Comparison of ENCODE assay signal across 2 cellular contexts in the genomic region with DNA sequence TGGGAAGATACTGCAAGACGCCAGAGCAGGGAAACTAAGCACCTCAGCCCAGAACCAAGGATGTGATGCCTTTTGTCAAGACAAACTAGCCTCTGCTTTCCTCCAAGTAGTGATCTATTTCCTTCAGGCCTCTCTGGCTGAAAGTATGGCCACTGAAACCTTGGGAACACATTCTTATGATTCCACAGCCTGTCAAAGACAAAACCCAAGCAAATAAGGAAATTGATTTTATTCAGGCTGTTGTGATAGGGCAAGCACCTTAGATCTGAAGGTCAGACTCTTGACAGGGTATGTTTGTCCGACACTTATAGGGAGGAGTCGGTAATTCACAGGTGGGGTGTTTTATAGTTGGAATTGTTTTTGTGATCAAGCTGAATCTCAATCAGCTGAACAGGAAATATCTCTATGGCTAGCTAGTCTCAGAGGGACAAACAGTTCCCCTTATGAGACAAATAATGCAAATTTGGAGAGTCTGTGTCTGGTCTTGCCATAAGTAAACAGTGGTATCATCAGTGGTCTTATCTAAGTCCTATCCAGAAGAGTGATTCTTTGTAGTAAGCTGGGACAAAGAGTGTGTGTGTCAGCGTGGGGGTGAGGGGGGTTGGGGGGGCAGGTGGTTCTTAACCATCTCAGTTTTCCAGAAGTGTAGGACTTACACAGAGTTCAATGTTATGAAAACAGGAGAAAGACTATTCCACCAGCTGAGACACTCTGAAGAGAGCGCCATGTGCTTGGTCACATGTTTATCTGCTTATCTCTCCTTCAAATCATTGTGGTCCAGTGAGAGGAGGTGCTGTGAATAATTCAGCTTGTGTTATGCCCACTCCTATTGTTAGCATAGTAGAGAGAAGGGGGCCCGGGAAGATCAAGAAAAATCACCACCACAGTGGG.
TF ChIP-seq lines count a peak whose summit lies in the region.

No MANE protein-coding gene starts in this region.

TF ChIP-seq in GM23338, 12 proteins besides CTCF, POLR2A, EP300 and RAD21 (continued from another document and continues in another):
- TF ChIP-seq, protein P1, sequence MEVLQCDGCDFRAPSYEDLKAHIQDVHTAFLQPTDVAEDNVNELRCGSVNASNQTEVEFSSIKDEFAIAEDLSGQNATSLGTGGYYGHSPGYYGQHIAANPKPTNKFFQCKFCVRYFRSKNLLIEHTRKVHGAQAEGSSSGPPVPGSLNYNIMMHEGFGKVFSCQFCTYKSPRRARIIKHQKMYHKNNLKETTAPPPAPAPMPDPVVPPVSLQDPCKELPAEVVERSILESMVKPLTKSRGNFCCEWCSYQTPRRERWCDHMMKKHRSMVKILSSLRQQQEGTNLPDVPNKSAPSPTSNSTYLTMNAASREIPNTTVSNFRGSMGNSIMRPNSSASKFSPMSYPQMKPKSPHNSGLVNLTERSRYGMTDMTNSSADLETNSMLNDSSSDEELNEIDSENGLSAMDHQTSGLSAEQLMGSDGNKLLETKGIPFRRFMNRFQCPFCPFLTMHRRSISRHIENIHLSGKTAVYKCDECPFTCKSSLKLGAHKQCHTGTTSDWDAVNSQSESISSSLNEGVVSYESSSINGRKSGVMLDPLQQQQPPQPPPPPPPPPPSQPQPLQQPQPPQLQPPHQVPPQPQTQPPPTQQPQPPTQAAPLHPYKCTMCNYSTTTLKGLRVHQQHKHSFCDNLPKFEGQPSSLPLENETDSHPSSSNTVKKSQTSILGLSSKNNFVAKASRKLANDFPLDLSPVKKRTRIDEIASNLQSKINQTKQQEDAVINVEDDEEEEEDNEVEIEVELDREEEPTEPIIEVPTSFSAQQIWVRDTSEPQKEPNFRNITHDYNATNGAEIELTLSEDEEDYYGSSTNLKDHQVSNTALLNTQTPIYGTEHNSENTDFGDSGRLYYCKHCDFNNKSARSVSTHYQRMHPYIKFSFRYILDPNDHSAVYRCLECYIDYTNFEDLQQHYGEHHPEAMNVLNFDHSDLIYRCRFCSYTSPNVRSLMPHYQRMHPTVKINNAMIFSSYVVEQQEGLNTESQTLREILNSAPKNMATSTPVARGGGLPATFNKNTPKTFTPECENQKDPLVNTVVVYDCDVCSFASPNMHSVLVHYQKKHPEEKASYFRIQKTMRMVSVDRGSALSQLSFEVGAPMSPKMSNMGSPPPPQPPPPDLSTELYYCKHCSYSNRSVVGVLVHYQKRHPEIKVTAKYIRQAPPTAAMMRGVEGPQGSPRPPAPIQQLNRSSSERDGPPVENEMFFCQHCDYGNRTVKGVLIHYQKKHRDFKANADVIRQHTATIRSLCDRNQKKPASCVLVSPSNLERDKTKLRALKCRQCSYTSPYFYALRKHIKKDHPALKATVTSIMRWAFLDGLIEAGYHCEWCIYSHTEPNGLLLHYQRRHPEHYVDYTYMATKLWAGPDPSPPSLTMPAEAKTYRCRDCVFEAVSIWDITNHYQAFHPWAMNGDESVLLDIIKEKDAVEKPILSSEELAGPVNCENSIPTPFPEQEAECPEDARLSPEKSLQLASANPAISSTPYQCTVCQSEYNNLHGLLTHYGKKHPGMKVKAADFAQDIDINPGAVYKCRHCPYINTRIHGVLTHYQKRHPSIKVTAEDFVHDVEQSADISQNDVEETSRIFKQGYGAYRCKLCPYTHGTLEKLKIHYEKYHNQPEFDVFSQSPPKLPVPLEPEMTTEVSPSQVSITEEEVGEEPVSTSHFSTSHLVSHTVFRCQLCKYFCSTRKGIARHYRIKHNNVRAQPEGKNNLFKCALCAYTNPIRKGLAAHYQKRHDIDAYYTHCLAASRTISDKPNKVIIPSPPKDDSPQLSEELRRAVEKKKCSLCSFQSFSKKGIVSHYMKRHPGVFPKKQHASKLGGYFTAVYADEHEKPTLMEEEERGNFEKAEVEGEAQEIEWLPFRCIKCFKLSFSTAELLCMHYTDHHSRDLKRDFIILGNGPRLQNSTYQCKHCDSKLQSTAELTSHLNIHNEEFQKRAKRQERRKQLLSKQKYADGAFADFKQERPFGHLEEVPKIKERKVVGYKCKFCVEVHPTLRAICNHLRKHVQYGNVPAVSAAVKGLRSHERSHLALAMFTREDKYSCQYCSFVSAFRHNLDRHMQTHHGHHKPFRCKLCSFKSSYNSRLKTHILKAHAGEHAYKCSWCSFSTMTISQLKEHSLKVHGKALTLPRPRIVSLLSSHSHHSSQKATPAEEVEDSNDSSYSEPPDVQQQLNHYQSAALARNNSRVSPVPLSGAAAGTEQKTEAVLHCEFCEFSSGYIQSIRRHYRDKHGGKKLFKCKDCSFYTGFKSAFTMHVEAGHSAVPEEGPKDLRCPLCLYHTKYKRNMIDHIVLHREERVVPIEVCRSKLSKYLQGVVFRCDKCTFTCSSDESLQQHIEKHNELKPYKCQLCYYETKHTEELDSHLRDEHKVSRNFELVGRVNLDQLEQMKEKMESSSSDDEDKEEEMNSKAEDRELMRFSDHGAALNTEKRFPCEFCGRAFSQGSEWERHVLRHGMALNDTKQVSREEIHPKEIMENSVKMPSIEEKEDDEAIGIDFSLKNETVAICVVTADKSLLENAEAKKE (CRISPR knock-in tag; IDR thresholded peaks at IDR 0.05) = no peak
- TF ChIP-seq JUNB (IDR thresholded peaks at IDR 0.05; ENCODE audit: unreplicated experiment) = no peak
- no peak for TF ChIP-seq EZH2phosphoT487 (IDR thresholded peaks at IDR 0.05; ENCODE audit: unreplicated experiment)
- TF ChIP-seq ETS1 (IDR thresholded peaks at IDR 0.05) = no peak
- no peak for TF ChIP-seq ZNF331 (CRISPR knock-in tag; IDR thresholded peaks at IDR 0.05; ENCODE audit: low read depth)
- TF ChIP-seq CREB1 (CRISPR knock-in tag; IDR thresholded peaks at IDR 0.05; ENCODE audit: low read depth) = no peak
- TF ChIP-seq EZH2 (IDR thresholded peaks at IDR 0.05; ENCODE audit: low read depth, unreplicated experiment) = no peak
- no peak for TF ChIP-seq ZNF114 (CRISPR knock-in tag; IDR thresholded peaks at IDR 0.05)

TF ChIP-seq in SK-N-SH, 30 proteins besides CTCF, POLR2A, EP300 and RAD21 (continued from another document):
- TF ChIP-seq, protein P2, sequence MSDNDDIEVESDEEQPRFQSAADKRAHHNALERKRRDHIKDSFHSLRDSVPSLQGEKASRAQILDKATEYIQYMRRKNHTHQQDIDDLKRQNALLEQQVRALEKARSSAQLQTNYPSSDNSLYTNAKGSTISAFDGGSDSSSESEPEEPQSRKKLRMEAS (IDR thresholded peaks at IDR 0.05; ENCODE audit: low read depth) = peak; percentile 71
